ENCODE assay signal across 3 cellular contexts in the genomic region with DNA sequence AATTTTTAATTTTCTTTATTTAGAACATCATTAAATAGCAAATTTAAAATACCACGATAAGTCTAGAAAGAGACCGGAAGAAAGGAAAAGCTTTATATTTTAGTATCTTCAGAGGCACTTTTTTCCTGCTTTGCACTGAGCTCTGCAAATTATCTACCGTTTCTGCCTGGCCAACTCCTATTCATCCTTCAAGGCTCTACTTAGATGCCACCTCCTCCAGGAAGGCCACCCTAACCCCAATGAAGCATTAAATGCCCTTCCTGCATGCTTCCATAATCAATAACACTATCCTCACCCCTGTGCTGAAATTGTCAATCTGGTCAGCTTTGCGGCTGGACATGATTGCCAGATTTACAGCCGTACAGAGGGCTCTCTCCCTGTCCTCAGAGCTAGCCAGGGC.
TF ChIP-seq lines count a peak whose summit lies in the region.

No MANE protein-coding gene starts in this region.

TF ChIP-seq in SK-N-SH treated with all-trans-retinoic acid at 6 μM for 48 hours, 23 proteins besides CTCF, POLR2A, EP300 and RAD21 (continued from another document):
- TF ChIP-seq ISL1 (CRISPR knock-in tag; IDR thresholded peaks at IDR 0.05) (no peak), CSDC2 (CRISPR knock-in tag; IDR thresholded peaks at IDR 0.05) (no peak), ZFP3 (CRISPR knock-in tag; IDR thresholded peaks at IDR 0.05) (peak; percentile 50; the same call in 1 of the 2 replicates), OSR1 (CRISPR knock-in tag; IDR thresholded peaks at IDR 0.05) (no peak)
- TF ChIP-seq, protein P1, sequence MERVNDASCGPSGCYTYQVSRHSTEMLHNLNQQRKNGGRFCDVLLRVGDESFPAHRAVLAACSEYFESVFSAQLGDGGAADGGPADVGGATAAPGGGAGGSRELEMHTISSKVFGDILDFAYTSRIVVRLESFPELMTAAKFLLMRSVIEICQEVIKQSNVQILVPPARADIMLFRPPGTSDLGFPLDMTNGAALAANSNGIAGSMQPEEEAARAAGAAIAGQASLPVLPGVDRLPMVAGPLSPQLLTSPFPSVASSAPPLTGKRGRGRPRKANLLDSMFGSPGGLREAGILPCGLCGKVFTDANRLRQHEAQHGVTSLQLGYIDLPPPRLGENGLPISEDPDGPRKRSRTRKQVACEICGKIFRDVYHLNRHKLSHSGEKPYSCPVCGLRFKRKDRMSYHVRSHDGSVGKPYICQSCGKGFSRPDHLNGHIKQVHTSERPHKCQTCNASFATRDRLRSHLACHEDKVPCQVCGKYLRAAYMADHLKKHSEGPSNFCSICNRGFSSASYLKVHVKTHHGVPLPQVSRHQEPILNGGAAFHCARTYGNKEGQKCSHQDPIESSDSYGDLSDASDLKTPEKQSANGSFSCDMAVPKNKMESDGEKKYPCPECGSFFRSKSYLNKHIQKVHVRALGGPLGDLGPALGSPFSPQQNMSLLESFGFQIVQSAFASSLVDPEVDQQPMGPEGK (CRISPR knock-in tag; IDR thresholded peaks at IDR 0.05; ENCODE audit: borderline replicate concordance): no peak

TF ChIP-seq in SK-N-SH, 30 proteins besides CTCF, POLR2A, EP300 and RAD21:
- TF ChIP-seq RFX5 (IDR thresholded peaks at IDR 0.05; ENCODE audit: low read length): no peak
- TF ChIP-seq FOXM1 (IDR thresholded peaks at IDR 0.05; ENCODE audit: low read depth): no peak
- no peak for TF ChIP-seq NFIC (IDR thresholded peaks at IDR 0.05; ENCODE audit: borderline replicate concordance)

TF ChIP-seq in HEK293, 187 proteins besides CTCF, POLR2A, EP300 and RAD21:
- TF ChIP-seq, protein P2, sequence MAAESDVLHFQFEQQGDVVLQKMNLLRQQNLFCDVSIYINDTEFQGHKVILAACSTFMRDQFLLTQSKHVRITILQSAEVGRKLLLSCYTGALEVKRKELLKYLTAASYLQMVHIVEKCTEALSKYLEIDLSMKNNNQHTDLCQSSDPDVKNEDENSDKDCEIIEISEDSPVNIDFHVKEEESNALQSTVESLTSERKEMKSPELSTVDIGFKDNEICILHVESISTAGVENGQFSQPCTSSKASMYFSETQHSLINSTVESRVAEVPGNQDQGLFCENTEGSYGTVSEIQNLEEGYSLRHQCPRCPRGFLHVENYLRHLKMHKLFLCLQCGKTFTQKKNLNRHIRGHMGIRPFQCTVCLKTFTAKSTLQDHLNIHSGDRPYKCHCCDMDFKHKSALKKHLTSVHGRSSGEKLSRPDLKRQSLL (tag by site-specific recombination; IDR thresholded peaks at IDR 0.05): no peak
- TF ChIP-seq ZFP3 (tag by site-specific recombination; IDR thresholded peaks at IDR 0.05; ENCODE audit: low read depth): 0 out of 2 replicates have a peak, but pooled peaks have one; percentile 40
- TF ChIP-seq, protein P3, sequence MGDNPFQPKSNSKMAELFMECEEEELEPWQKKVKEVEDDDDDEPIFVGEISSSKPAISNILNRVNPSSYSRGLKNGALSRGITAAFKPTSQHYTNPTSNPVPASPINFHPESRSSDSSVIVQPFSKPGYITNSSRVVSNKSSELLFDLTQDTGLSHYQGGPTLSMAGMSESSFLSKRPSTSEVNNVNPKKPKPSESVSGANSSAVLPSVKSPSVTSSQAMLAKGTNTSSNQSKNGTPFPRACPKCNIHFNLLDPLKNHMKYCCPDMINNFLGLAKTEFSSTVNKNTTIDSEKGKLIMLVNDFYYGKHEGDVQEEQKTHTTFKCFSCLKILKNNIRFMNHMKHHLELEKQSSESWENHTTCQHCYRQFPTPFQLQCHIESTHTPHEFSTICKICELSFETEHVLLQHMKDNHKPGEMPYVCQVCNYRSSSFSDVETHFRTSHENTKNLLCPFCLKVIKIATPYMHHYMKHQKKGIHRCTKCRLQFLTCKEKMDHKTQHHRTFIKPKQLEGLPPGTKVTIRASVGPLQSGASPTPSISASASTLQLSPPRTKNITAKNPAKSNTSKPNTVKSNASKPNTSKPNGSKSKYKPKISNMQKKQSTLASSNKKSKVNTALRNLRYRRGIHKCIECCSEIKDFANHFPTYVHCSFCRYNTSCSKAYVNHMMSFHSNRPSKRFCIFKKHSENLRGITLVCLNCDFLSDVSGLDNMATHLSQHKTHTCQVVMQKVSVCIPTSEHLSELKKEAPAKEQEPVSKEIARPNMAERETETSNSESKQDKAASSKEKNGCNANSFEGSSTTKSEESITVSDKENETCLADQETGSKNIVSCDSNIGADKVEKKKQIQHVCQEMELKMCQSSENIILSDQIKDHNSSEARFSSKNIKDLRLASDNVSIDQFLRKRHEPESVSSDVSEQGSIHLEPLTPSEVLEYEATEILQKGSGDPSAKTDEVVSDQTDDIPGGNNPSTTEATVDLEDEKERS (tag by site-specific recombination; IDR thresholded peaks at IDR 0.05): no peak
- TF ChIP-seq ZNF776 (tag by site-specific recombination; IDR thresholded peaks at IDR 0.05; ENCODE audit: borderline replicate concordance): no peak
- no peak for TF ChIP-seq ZNF214 (tag by site-specific recombination; IDR thresholded peaks at IDR 0.05; ENCODE audit: borderline replicate concordance)
- no peak for TF ChIP-seq ZNF514 (tag by site-specific recombination; IDR thresholded peaks at IDR 0.05)
